In the genomic region with DNA sequence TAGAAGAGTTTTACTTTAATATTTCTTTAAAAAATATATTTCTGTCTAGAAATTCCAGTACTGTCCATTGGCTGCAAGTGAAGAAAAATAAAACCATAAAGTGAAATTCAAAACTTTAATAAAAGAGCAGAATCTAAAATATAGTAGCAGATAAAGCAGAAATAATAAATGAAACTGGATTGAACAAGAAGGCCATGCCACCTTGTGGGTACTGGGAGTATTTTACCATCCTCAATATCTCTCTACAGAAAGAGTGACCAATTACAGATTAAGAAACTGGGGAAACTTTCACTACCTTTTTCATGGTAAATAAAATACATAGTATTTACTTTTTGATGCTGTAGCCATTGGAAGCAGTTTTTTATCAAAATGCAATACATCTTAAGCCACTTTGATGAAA, we compare ENCODE assay signal across 8 cellular contexts.
DNase-seq lines count a peak whose midpoint lies in the region; ATAC-seq and TF ChIP-seq lines count a peak whose summit lies in the region.

No MANE protein-coding gene starts in this region.

- intact Hi-C loops in Right ventricle myocardium superior (cut with DNase I): no loop called here

- no peak for DNase-seq in GM10266 (ENCODE audit: extremely low spot score)
- peak; percentile 55 for DNase-seq in iris pigment epithelial cell (ENCODE audit: low read depth)
- no peak for DNase-seq in DMS79 treated with DMSO at 0.1 percent for 48 hours (lab: John Stamatoyannopoulos, UW)
- no peak for DNase-seq in Right ventricle myocardium superior

- peak; percentile 59 for ATAC-seq in HG02981 (IDR thresholded peaks at IDR 0.05; ENCODE audit: unreplicated experiment)
- ATAC-seq in SK-N-SH treated with all-trans-retinoic acid at 6 μM for 48 hours: peak; percentile 76
- ATAC-seq in GM18505 (IDR thresholded peaks at IDR 0.05; ENCODE audit: unreplicated experiment): no peak
- no peak for ATAC-seq in GM21381 (IDR thresholded peaks at IDR 0.05; ENCODE audit: unreplicated experiment)
- no peak for ATAC-seq in Right ventricle myocardium superior (ENCODE audit: poor library complexity)

- TF ChIP-seq POLR2A in GM18505 (IDR thresholded peaks at IDR 0.05; ENCODE audit: borderline replicate concordance, extremely low read depth, insufficient read depth, insufficient read length): no peak

- peak; percentile 31 for TF ChIP-seq CTCF in GM10266 (IDR thresholded peaks at IDR 0.05; ENCODE audit: control insufficient read depth, insufficient read depth, low read depth, missing control alignments)

TF ChIP-seq in SK-N-SH treated with all-trans-retinoic acid at 6 μM for 48 hours, 23 proteins besides CTCF, POLR2A, EP300 and RAD21:
- TF ChIP-seq ZNF8 (CRISPR knock-in tag; IDR thresholded peaks at IDR 0.05) (no peak), TCF4 (CRISPR knock-in tag; IDR thresholded peaks at IDR 0.05; ENCODE audit: borderline replicate concordance) (no peak), OSR1 (CRISPR knock-in tag; IDR thresholded peaks at IDR 0.05) (no peak), ZC3H10 (CRISPR knock-in tag; IDR thresholded peaks at IDR 0.05) (no peak), ESRRG (CRISPR knock-in tag; IDR thresholded peaks at IDR 0.05) (no peak), GLIS3 (CRISPR knock-in tag; IDR thresholded peaks at IDR 0.05) (no peak), ARNTL (CRISPR knock-in tag; IDR thresholded peaks at IDR 0.05; ENCODE audit: borderline replicate concordance, low read depth) (no peak), ISL1 (CRISPR knock-in tag; IDR thresholded peaks at IDR 0.05) (no peak), ZNF70 (CRISPR knock-in tag; IDR thresholded peaks at IDR 0.05) (no peak), PATZ1 (CRISPR knock-in tag; IDR thresholded peaks at IDR 0.05; ENCODE audit: borderline replicate concordance) (no peak), BACH2 (CRISPR knock-in tag; IDR thresholded peaks at IDR 0.05; ENCODE audit: borderline replicate concordance) (no peak), ZFP3 (CRISPR knock-in tag; IDR thresholded peaks at IDR 0.05) (no peak), CSDC2 (CRISPR knock-in tag; IDR thresholded peaks at IDR 0.05) (no peak), TSHZ2 (CRISPR knock-in tag; IDR thresholded peaks at IDR 0.05) (no peak), ZFP30 (CRISPR knock-in tag; IDR thresholded peaks at IDR 0.05) (no peak), ZNF565 (CRISPR knock-in tag; conservative IDR thresholded peaks at IDR 0.05; ENCODE audit: low read depth) (no peak)

Comparison
In these comparisons a context has a peak if more than half of its experiments do, and no peak if none do; other contexts are left out.
1. ATAC-seq: peak in HG02981 (single experiment) and SK-N-SH treated with all-trans-retinoic acid at 6 μM for 48 hours (single experiment); none in GM18505 (single experiment), GM21381 (single experiment) and Right ventricle myocardium superior (single experiment).